ENCODE assay signal across 8 cellular contexts in genomic region chr15:64521726-64522164, GRCh38.
DNase-seq lines count a peak whose midpoint lies in the region; ATAC-seq, FAIRE-seq and TF ChIP-seq lines count a peak whose summit lies in the region.

No MANE protein-coding gene starts in this region.

- POLR2A ChIA-PET in HepG2 (lab: Yijun Ruan, JAX): no interaction called here

- H3K36me3 ChIP-seq in breast epithelium: no peaks in the 10 kb centered on the region
- peaks cover 0 to 5% of the 10 kb centered on the region in 2 experiments; a peak in 1 of 5 replicates for H3K36me3 ChIP-seq in HepG2 (replicated peaks in 1 of 2; ENCODE audit: control insufficient read depth in 1 of 2, insufficient read depth in 2 of 2, low read length in 2 of 2)

- H3K27me3 ChIP-seq in breast epithelium (no peaks in the 10 kb centered on the region), HepG2 (ENCODE audit: control insufficient read depth in 1 of 2, insufficient read depth in 2 of 2, low read length in 2 of 2) (no peaks in the 10 kb centered on the region)

- H3K27ac ChIP-seq in breast epithelium (peak overlapping the region; percentile 62 to 74), HepG2 (ENCODE audit: extremely low read length, insufficient read depth, low read length) (no peak overlapping the region)

- peak; percentile 86 for ATAC-seq in HepG2
- ATAC-seq in HG03571 (IDR thresholded peaks at IDR 0.05; ENCODE audit: unreplicated experiment): no peak

- H3K79me2 ChIP-seq in HepG2 (ENCODE audit: insufficient read depth, low read length): peaks cover 67% of the 10 kb centered on the region

- no peak overlapping the region for H3K9ac ChIP-seq in HepG2 (ENCODE audit: insufficient read depth, low read depth, low read length)

- peak; percentile 36 for DNase-seq in COLO829 (ENCODE audit: low spot score)
- peak; percentile 15 for DNase-seq in NCI-H146 treated with DMSO at 0.1 percent for 48 hours (lab: John Stamatoyannopoulos, UW; ENCODE audit: unreplicated experiment)
- peak in 1 of 2 donors; percentile 59 for DNase-seq in breast epithelium (ENCODE audit: low spot score in 2 of 2)
- peak; percentile 78 for DNase-seq in HepG2 (ENCODE audit: low spot score)
- DNase-seq in NOMO-1 (lab: John Stamatoyannopoulos, UW; ENCODE audit: unreplicated experiment in 2 of 2): no peak
- DNase-seq in NCI-H345 (lab: John Stamatoyannopoulos, UW): no peak
- DNase-seq in SKM-1 (lab: John Stamatoyannopoulos, UW; ENCODE audit: unreplicated experiment): no peak

- WGBS in HepG2 (ENCODE audit: low lambda C conversion rate): 6% methylated on average over 2 of the region's 3 CpGs

- peaks cover 0 to 10% of the 10 kb centered on the region in 2 donors for H3K4me1 ChIP-seq in breast epithelium
- peaks cover 33% of the 10 kb centered on the region for H3K4me1 ChIP-seq in HepG2 (ENCODE audit: insufficient read depth, low read length)

- in situ Hi-C loops in HepG2 (cut with HindIII; ENCODE audit: extremely low pct_ligation_motif_present, low pct_unique_long_range_greater_than_20kb): no loop called here

- no peak for TF ChIP-seq RAD21 in HepG2 (CRISPR knock-in tag; IDR thresholded peaks at IDR 0.05)

- H3K4me3 ChIP-seq in breast epithelium (no peak overlapping the region), HepG2 (replicated peaks in 1 of 3; ENCODE audit: insufficient read depth in 1 of 3, low read depth in 2 of 3, low read length in 3 of 3) (no peak overlapping the region)

- peaks cover 13% of the 10 kb centered on the region for H4K20me1 ChIP-seq in HepG2 (ENCODE audit: insufficient read depth, low read length)

- intact Hi-C loops in breast epithelium (cut with DNase I; ENCODE audit: low total_unique reads) (no loop called here), HepG2 (cut with micrococcal nuclease; ENCODE audit: unreplicated experiment) (loop anchor here (2.0 kb wide), 1 partner anchor 305 kb away; no protein-coding TSS in a partner anchor)

- no peak overlapping the region for H2AFZ ChIP-seq in HepG2 (ENCODE audit: low read length)

- TF ChIP-seq POLR2A in breast epithelium (IDR thresholded peaks at IDR 0.05) (no peak), HepG2 (IDR thresholded peaks at IDR 0.05; ENCODE audit: insufficient read depth in 1 of 2, low read depth in 2 of 2, low read length in 2 of 2) (no peak)

- TF ChIP-seq EP300 in HepG2 (IDR thresholded peaks at IDR 0.05; ENCODE audit: low read depth in 2 of 2, low read length in 2 of 2): peak in 1 of 2 experiments; percentile 52; a peak in 1 of 4 replicates
- no peak; the same call in 1 of the 2 replicates for TF ChIP-seq EP300 in HepG2 (CRISPR knock-in tag; IDR thresholded peaks at IDR 0.05; ENCODE audit: borderline replicate concordance)

- 0 out of 2 replicates have a peak overlapping the region, but pooled peaks have one; percentile 16 for H3K4me2 ChIP-seq in HepG2 (ENCODE audit: low read depth, low read length)

- peak; percentile 37 for FAIRE-seq in HepG2 (lab: Jason Lieb, UNC)

- H3K9me3 ChIP-seq in breast epithelium (no peaks in the 10 kb centered on the region), HepG2 (ENCODE audit: low read length) (no peaks in the 10 kb centered on the region)

- BruUV-seq in HepG2 (replicated peaks; lab: Mats Ljungman, UMichigan): no TSS peak

- CTCF ChIA-PET in HepG2 (lab: Yijun Ruan, JAX; ENCODE audit: low intra/inter-chr PET ratio, low total read pairs): no interaction called here

- TF ChIP-seq CTCF in breast epithelium (IDR thresholded peaks at IDR 0.05): no peak
- no peak for TF ChIP-seq CTCF in HepG2 (CRISPR knock-in tag; IDR thresholded peaks at IDR 0.05)

TF ChIP-seq in HepG2, 621 proteins besides CTCF, POLR2A, EP300 and RAD21 (continues in another document):
- TF ChIP-seq HNF1A (IDR thresholded peaks at IDR 0.05; ENCODE audit: low read depth) (no peak), HNF1A (CRISPR knock-in tag; IDR thresholded peaks at IDR 0.05; ENCODE audit: borderline replicate concordance) (peak; percentile 23; the same call in 1 of the 2 replicates), ISL2 (CRISPR knock-in tag; IDR thresholded peaks at IDR 0.05) (peak; percentile 23; the same call in 1 of the 2 replicates), BCL6 (CRISPR knock-in tag; IDR thresholded peaks at IDR 0.05) (peak; percentile 76; the same call in 1 of the 2 replicates), SATB2 (CRISPR knock-in tag; IDR thresholded peaks at IDR 0.05) (0 out of 2 replicates have a peak, but pooled peaks have one; percentile 23), ZSCAN9 (CRISPR knock-in tag; IDR thresholded peaks at IDR 0.05; ENCODE audit: borderline replicate concordance) (no peak), ZFP36 (IDR thresholded peaks at IDR 0.05; ENCODE audit: borderline replicate concordance, low read depth, low read length, partially characterized antibody) (no peak), ZFY (CRISPR knock-in tag; IDR thresholded peaks at IDR 0.05) (0 out of 2 replicates have a peak, but pooled peaks have one; percentile 7), ZNF317 (CRISPR knock-in tag; IDR thresholded peaks at IDR 0.05) (0 out of 2 replicates have a peak, but pooled peaks have one; percentile 30), RXRB (CRISPR knock-in tag; IDR thresholded peaks at IDR 0.05; ENCODE audit: borderline replicate concordance) (0 out of 2 replicates have a peak, but pooled peaks have one; percentile 22), HDAC2 (CRISPR knock-in tag; IDR thresholded peaks at IDR 0.05) (peak; percentile 42; the same call in 1 of the 2 replicates), HNRNPL (IDR thresholded peaks at IDR 0.05; ENCODE audit: low read depth, low read length) (0 out of 2 replicates have a peak, but pooled peaks have one; percentile 55), TBX2 (CRISPR knock-in tag; IDR thresholded peaks at IDR 0.05; ENCODE audit: borderline replicate concordance) (peak; percentile 56; the same call in 1 of the 2 replicates), THAP11 (CRISPR knock-in tag; IDR thresholded peaks at IDR 0.05) (0 out of 2 replicates have a peak, but pooled peaks have one; percentile 20), NFIC (IDR thresholded peaks at IDR 0.05; ENCODE audit: low read length) (no peak), FOXP1 (IDR thresholded peaks at IDR 0.05) (no peak), FOXP1 (CRISPR knock-in tag; IDR thresholded peaks at IDR 0.05) (peak; percentile 31; the same call in 1 of the 2 replicates)
- TF ChIP-seq, protein P1, sequence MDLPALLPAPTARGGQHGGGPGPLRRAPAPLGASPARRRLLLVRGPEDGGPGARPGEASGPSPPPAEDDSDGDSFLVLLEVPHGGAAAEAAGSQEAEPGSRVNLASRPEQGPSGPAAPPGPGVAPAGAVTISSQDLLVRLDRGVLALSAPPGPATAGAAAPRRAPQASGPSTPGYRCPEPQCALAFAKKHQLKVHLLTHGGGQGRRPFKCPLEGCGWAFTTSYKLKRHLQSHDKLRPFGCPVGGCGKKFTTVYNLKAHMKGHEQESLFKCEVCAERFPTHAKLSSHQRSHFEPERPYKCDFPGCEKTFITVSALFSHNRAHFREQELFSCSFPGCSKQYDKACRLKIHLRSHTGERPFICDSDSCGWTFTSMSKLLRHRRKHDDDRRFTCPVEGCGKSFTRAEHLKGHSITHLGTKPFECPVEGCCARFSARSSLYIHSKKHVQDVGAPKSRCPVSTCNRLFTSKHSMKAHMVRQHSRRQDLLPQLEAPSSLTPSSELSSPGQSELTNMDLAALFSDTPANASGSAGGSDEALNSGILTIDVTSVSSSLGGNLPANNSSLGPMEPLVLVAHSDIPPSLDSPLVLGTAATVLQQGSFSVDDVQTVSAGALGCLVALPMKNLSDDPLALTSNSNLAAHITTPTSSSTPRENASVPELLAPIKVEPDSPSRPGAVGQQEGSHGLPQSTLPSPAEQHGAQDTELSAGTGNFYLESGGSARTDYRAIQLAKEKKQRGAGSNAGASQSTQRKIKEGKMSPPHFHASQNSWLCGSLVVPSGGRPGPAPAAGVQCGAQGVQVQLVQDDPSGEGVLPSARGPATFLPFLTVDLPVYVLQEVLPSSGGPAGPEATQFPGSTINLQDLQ (CRISPR knock-in tag; IDR thresholded peaks at IDR 0.05): no peak
- TF ChIP-seq, protein P2, sequence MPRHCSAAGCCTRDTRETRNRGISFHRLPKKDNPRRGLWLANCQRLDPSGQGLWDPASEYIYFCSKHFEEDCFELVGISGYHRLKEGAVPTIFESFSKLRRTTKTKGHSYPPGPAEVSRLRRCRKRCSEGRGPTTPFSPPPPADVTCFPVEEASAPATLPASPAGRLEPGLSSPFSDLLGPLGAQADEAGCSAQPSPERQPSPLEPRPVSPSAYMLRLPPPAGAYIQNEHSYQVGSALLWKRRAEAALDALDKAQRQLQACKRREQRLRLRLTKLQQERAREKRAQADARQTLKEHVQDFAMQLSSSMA (CRISPR knock-in tag; IDR thresholded peaks at IDR 0.05): no peak

Comparison
In these comparisons a context has a peak if more than half of its experiments do, and no peak if none do; other contexts are left out.
1. DNase-seq: peak in COLO829 (single experiment), NCI-H146 treated with DMSO at 0.1 percent for 48 hours (single experiment) and HepG2 (single experiment); none in NOMO-1 (0 of 2), NCI-H345 (single experiment) and SKM-1 (single experiment).